1 cellular context compared by ENCODE assay signal in the genomic region with DNA sequence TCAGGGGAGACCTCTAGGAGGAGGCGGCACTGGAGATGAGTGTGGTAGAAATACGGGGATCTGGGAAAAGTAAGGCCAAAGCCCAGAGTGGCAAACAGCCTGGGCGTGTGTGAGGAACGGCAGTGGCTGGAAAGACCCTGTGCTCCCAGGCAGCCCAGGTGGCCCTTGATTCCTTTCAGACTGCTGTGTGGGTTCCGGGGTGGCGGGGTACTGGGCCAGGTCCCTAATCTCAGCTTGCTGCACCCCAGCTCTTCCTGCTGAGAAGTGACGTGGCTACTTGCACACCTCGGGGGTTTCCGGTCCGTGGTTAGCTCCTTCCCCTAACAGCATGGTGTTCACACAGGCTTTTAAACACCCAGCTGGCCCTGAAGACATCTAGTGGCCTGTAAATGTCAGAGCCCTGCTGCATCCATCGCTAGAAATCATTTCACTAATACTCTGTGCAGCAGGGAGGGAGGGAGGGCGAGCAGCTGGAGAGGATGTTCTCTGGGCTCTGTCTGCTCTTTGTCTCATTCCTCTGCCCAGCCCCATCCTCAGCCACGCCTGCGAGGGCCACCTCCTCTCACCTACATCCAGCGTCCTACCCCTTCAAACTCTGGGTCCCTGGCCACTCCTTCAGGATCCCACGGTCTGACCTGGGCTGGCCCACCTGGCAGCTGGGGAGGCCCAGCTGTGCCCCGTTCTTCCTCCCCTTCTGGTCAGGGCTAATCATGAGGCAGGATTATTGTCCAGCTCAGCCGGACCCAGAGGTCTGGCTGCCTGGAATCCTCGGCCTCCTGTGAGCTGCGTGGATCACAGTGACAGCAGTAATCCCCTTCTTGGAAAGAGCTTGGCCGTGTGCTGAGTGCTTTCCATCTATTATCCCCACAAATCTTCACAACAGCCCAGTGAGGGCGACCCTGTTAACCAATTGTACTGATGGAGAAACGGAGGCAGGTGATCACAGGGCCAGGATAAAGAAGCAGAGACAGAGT.
TF ChIP-seq lines count a peak whose summit lies in the region.

No MANE protein-coding gene starts in this region.

TF ChIP-seq in GM12878, 131 proteins besides CTCF, POLR2A, EP300 and RAD21 (continued from another document):
- TF ChIP-seq GABPA (IDR thresholded peaks at IDR 0.05; ENCODE audit: low read depth), result peak; percentile 84; the same call in 1 of the 2 replicates
- TF ChIP-seq IRF3 (IDR thresholded peaks at IDR 0.05), result no peak
- peak; percentile 72 for TF ChIP-seq MAX (IDR thresholded peaks at IDR 0.05; ENCODE audit: low read depth, low read length)
- TF ChIP-seq HDGF (IDR thresholded peaks at IDR 0.05), result peak; percentile 94; the same call in 1 of the 2 replicates
- peak; percentile 95 for TF ChIP-seq SIN3A (IDR thresholded peaks at IDR 0.05; ENCODE audit: low read depth, low read length)
- TF ChIP-seq CHD4 (IDR thresholded peaks at IDR 0.05), result no peak
- TF ChIP-seq NBN (IDR thresholded peaks at IDR 0.05), result peak; percentile 81
- no peak for TF ChIP-seq MTA3 (IDR thresholded peaks at IDR 0.05; ENCODE audit: borderline replicate concordance, low read length)
- TF ChIP-seq RAD51 (IDR thresholded peaks at IDR 0.05), result no peak
- TF ChIP-seq EED (IDR thresholded peaks at IDR 0.05; ENCODE audit: low read depth), result 0 out of 2 replicates have a peak, but pooled peaks have one; percentile 22
- TF ChIP-seq IRF4 (IDR thresholded peaks at IDR 0.05; ENCODE audit: low read depth, low read length), result 0 out of 2 replicates have a peak, but pooled peaks have one; percentile 37
- TF ChIP-seq, protein P1, sequence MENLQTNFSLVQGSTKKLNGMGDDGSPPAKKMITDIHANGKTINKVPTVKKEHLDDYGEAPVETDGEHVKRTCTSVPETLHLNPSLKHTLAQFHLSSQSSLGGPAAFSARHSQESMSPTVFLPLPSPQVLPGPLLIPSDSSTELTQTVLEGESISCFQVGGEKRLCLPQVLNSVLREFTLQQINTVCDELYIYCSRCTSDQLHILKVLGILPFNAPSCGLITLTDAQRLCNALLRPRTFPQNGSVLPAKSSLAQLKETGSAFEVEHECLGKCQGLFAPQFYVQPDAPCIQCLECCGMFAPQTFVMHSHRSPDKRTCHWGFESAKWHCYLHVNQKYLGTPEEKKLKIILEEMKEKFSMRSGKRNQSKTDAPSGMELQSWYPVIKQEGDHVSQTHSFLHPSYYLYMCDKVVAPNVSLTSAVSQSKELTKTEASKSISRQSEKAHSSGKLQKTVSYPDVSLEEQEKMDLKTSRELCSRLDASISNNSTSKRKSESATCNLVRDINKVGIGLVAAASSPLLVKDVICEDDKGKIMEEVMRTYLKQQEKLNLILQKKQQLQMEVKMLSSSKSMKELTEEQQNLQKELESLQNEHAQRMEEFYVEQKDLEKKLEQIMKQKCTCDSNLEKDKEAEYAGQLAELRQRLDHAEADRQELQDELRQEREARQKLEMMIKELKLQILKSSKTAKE (IDR thresholded peaks at IDR 0.05; ENCODE audit: low read depth, poor library complexity, severe bottlenecking), result no peak
- TF ChIP-seq, protein P2, sequence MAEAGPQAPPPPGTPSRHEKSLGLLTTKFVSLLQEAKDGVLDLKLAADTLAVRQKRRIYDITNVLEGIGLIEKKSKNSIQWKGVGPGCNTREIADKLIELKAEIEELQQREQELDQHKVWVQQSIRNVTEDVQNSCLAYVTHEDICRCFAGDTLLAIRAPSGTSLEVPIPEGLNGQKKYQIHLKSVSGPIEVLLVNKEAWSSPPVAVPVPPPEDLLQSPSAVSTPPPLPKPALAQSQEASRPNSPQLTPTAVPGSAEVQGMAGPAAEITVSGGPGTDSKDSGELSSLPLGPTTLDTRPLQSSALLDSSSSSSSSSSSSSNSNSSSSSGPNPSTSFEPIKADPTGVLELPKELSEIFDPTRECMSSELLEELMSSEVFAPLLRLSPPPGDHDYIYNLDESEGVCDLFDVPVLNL (IDR thresholded peaks at IDR 0.05; ENCODE audit: low read depth, low read length), result no peak
- TF ChIP-seq NRF1 (conservative IDR thresholded peaks at IDR 0.05; ENCODE audit: low read depth, low read length), result no peak
- peak; percentile 44; the same call in 1 of the 2 replicates for TF ChIP-seq GATAD2B (conservative IDR thresholded peaks at IDR 0.05; ENCODE audit: low read depth)
- no peak for TF ChIP-seq NR2C2 (IDR thresholded peaks at IDR 0.05; ENCODE audit: borderline replicate concordance, control insufficient read depth, insufficient read length, low read depth)
- peak; percentile 92 for TF ChIP-seq POLR2AphosphoS5 (IDR thresholded peaks at IDR 0.05; ENCODE audit: low read length)
- no peak for TF ChIP-seq HDAC6 (IDR thresholded peaks at IDR 0.05; ENCODE audit: unreplicated experiment)
- TF ChIP-seq ZNF592 (IDR thresholded peaks at IDR 0.05), result peak; percentile 65; the same call in 1 of the 2 replicates
- TF ChIP-seq FOXK2 (IDR thresholded peaks at IDR 0.05), result no peak
- TF ChIP-seq YBX1 (IDR thresholded peaks at IDR 0.05), result no peak
- TF ChIP-seq IKZF1 (conservative IDR thresholded peaks at IDR 0.05), result peak; percentile 66
- TF ChIP-seq, protein P3, sequence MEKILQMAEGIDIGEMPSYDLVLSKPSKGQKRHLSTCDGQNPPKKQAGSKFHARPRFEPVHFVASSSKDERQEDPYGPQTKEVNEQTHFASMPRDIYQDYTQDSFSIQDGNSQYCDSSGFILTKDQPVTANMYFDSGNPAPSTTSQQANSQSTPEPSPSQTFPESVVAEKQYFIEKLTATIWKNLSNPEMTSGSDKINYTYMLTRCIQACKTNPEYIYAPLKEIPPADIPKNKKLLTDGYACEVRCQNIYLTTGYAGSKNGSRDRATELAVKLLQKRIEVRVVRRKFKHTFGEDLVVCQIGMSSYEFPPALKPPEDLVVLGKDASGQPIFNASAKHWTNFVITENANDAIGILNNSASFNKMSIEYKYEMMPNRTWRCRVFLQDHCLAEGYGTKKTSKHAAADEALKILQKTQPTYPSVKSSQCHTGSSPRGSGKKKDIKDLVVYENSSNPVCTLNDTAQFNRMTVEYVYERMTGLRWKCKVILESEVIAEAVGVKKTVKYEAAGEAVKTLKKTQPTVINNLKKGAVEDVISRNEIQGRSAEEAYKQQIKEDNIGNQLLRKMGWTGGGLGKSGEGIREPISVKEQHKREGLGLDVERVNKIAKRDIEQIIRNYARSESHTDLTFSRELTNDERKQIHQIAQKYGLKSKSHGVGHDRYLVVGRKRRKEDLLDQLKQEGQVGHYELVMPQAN (conservative IDR thresholded peaks at IDR 0.05), result peak; percentile 77
- no peak for TF ChIP-seq NFXL1 (IDR thresholded peaks at IDR 0.05; ENCODE audit: borderline replicate concordance)
- TF ChIP-seq TAF1 (IDR thresholded peaks at IDR 0.05; ENCODE audit: borderline replicate concordance, low read depth, low read length), result peak; percentile 80; the same call in 1 of the 2 replicates
- no peak for TF ChIP-seq KDM1A (IDR thresholded peaks at IDR 0.05; ENCODE audit: borderline replicate concordance)
- TF ChIP-seq CHD2 (IDR thresholded peaks at IDR 0.05; ENCODE audit: borderline replicate concordance, low read depth, low read length), result no peak
- TF ChIP-seq WRNIP1 (IDR thresholded peaks at IDR 0.05; ENCODE audit: borderline replicate concordance, low read depth, low read length), result no peak
- peak; percentile 91 for TF ChIP-seq CREB1 (IDR thresholded peaks at IDR 0.05; ENCODE audit: low read depth)
- no peak for TF ChIP-seq MTA2 (IDR thresholded peaks at IDR 0.05; ENCODE audit: low read depth)
- TF ChIP-seq, protein P4, sequence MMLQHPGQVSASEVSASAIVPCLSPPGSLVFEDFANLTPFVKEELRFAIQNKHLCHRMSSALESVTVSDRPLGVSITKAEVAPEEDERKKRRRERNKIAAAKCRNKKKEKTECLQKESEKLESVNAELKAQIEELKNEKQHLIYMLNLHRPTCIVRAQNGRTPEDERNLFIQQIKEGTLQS (IDR thresholded peaks at IDR 0.05; ENCODE audit: borderline replicate concordance, extremely low read depth, low read depth, low read length), result no peak
- peak; percentile 48 for TF ChIP-seq MEF2B (IDR thresholded peaks at IDR 0.05; ENCODE audit: partially characterized antibody, poor library complexity, severe bottlenecking)
